Comparison of ENCODE assay signal across 12 cellular contexts in the genomic region with DNA sequence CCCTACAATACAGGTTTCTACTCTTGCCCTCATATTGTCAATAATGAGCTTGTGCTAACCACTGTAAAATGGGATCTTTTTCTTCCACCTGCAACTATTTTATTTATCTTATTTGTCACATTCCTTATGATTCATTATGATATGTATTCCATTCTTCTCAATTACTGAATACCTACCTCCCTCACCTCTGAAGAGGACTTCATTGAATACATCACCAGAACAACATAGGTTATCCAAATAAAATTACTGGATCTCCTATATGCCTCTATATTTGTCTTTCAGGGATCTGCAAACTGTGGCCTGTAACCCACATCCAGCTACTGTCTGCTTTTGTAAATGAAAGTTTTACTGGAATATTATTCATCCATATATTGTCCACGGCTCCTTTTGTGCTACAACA. TPM values are rescaled to one million over a fixed set of nuclear protein-coding genes. Genes with fewer than 3 reads are reported as not detected.
"Had no signal": no experiment of that assay in that cellular context is flagged by ENCODE, and none has a peak within 500 bp of the region (broad histone marks: within the 10 kb centered on the region; RNA-seq: fewer than 3 reads in every experiment).

No MANE protein-coding gene starts in this region.

- H3K4me1 ChIP-seq: HAP-1 had no signal

- FAIRE-seq: H1, H54 had no signal

- ATAC-seq: GM23338, HCT116 had no signal

- H3K4me2 ChIP-seq: GM23338 had no signal

- H3K4me3 ChIP-seq: GM23248, GM23338, HAP-1 had no signal

- H3K27ac ChIP-seq: GM23248 had no signal

- DNase-seq: GM23248, GOT3, H7, H9, HCEC 1CT, HFFc6 had no signal

- H3K9me3 ChIP-seq: HAP-1 had no signal

- H3K9ac ChIP-seq: GM23248 had no signal

- H2AFZ ChIP-seq: GM23248, GM23338 had no signal

- H3K36me3 ChIP-seq: HAP-1 had no signal

RNA-seq across cellular contexts. Expression of gene STPG2, which starts 41.3 kb away (rescaled TPM):
- total RNA-seq: H1, H4, HFFc6 had no signal
